Comparison of ENCODE assay signal across 35 cellular contexts in the genomic region with DNA sequence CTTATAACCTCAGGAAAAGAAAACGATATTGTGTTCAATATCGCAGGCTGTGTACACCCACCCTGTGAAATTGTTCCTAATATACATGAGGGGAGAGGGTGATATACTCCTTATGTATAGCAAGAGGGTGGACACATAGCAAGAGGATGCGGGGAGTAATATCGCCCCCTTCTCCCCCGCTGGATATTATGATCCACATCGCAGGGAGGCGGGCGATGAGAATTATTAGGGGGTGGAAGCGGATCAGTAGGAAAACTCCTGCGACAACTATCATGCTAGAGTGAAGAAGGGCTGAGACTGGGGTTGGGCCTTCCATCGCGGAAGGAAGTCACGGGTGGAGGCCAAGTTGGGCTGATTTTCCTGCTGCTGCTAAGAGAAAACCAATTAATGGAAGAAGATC. TPM values are rescaled to one million over a fixed set of nuclear protein-coding genes. Genes with fewer than 3 reads are reported as not detected.
"Had no signal": no experiment of that assay in that cellular context is flagged by ENCODE, and none has a peak within 500 bp of the region (broad histone marks: within the 10 kb centered on the region; RNA-seq: fewer than 3 reads in every experiment).

No MANE protein-coding gene starts in this region.

- H3K4me2 ChIP-seq: KMS-11 had no signal

- H3K9ac ChIP-seq: KMS-11 had no signal

- H3K4me3 ChIP-seq: MG63 had no signal

- DNase-seq: Karpas-422, Kasumi-1, KG1, MG63, MM.1S, MV-4-11, NCI-H1048, NCI-H1092, NCI-H1092 treated with DMSO at 0.1 percent for 48 hours, NCI-H1105, NCI-H1105 treated with DMSO at 0.1 percent for 48 hours, NCI-H1417, NCI-H1417 treated with DMSO at 0.1 percent for 48 hours, NCI-H1436, NCI-H1436 treated with DMSO at 0.1 percent for 48 hours, NCI-H146, NCI-H1694, NCI-H1694 treated with DMSO at 0.1 percent for 48 hours, NCI-H187, NCI-H187 treated with DMSO at 0.1 percent for 48 hours, NCI-H1930, NCI-H2029, NCI-H2029 treated with DMSO at 0.1 percent for 48 hours, NCI-H2081, NCI-H2081 treated with DMSO at 0.1 percent for 48 hours, NCI-H2107, NCI-H2171, NCI-H2171 treated with DMSO at 0.1 percent for 48 hours, NCI-H2227 treated with DMSO at 0.1 percent for 48 hours, NCI-H226, NCI-H345, NCI-H446, NCI-H446 treated with DMSO at 0.1 percent for 48 hours had no signal

- H3K9me3 ChIP-seq: MG63 had no signal

- H3K36me3 ChIP-seq: MG63 had no signal

- H3K27ac ChIP-seq: KMS-11 had no signal

- H3K27me3 ChIP-seq: MG63 had no signal

RNA-seq across cellular contexts. Expression of a gene that starts 24.9 kb away (rescaled TPM):
- total RNA-seq: MCF 10A had no signal
